ENCODE assay signal across 1 cellular context in the genomic region with DNA sequence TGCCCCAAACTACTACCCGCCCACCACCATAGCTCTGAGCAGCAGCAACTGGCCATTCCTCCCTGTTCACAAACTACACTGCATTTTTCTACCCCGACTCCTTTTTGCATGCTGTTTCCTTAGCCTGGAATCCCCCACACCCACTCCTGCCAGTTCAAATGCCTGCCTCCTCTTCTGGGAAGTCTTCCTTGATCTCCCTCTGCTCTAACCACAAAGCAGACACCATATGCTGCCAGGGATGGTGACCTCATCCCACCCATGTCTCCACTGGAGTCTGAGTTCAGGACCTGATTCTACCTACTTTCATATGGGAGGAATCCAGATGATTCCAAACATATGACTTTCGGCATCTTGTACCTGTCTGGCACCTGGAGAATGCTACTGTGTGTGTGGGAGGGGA.
TF ChIP-seq lines count a peak whose summit lies in the region.

No MANE protein-coding gene starts in this region.

TF ChIP-seq in GM23338, 12 proteins besides CTCF, POLR2A, EP300 and RAD21:
- TF ChIP-seq JUNB (IDR thresholded peaks at IDR 0.05; ENCODE audit: unreplicated experiment) (no peak), ZNF331 (CRISPR knock-in tag; IDR thresholded peaks at IDR 0.05; ENCODE audit: low read depth) (no peak), CREB1 (CRISPR knock-in tag; IDR thresholded peaks at IDR 0.05; ENCODE audit: low read depth) (no peak)
- TF ChIP-seq, protein P1, sequence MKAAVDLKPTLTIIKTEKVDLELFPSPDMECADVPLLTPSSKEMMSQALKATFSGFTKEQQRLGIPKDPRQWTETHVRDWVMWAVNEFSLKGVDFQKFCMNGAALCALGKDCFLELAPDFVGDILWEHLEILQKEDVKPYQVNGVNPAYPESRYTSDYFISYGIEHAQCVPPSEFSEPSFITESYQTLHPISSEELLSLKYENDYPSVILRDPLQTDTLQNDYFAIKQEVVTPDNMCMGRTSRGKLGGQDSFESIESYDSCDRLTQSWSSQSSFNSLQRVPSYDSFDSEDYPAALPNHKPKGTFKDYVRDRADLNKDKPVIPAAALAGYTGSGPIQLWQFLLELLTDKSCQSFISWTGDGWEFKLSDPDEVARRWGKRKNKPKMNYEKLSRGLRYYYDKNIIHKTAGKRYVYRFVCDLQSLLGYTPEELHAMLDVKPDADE (IDR thresholded peaks at IDR 0.05), result no peak
